Comparison of ENCODE assay signal across 20 cellular contexts in the genomic region with DNA sequence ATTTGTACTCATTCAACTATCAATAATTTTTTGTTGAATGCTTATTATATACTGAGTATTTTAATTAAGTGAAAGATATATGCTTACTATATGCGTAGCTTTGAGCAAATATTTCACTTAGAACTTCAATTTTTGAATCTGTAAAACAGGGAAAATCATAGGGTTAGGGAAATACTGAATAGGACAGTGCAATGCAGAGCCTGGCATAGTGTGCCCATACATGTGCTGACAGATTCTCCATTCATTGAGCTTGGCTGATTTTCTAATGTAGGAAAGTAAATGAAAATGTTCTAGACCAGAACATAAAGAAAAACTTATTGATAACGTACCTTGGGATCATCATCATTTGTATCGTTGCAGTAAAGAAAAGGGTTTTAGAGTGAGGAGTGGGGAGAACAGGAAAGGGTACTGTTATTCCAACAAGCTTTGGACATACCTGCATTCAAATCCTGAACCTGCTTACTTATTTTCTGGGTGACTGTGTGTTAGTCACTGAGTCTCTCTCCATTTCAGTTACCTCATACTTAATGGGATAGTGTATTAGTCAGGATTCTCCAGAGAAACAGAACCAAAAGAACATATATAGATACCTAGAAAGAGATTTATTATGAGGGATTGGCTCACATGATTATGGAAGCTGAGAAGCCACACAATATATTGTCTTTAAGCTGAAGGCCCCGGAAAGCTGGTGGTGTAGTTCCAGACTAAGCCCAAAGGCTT.
"Had no signal": no experiment of that assay in that cellular context is flagged by ENCODE, and none has a peak within 500 bp of the region (broad histone marks: within the 10 kb centered on the region; RNA-seq: fewer than 3 reads in every experiment).

No MANE protein-coding gene starts in this region.

- H3K9me3 ChIP-seq: MG63 had no signal

- ATAC-seq: Panc1, SK-N-SH treated with all-trans-retinoic acid at 6 μM for 48 hours had no signal

- H3K4me3 ChIP-seq: MG63 had no signal

- H3K36me3 ChIP-seq: MG63 had no signal

- DNase-seq: KBM-7, MG63, NCI-H1092, NCI-H1105 treated with DMSO at 0.1 percent for 48 hours, NCI-H1417 treated with DMSO at 0.1 percent for 48 hours, NCI-H146, NCI-H1694 treated with DMSO at 0.1 percent for 48 hours, NCI-H1930, NCI-H2081, NCI-H2107, NCI-H226, NCI-H446, NCI-H510A, NCI-H524 treated with DMSO at 0.1 percent for 48 hours, NCI-H69, NCI-H774, SHP77 had no signal

- H3K27me3 ChIP-seq: MG63 had no signal

- H3K27ac ChIP-seq: RWPE1 had no signal
